24 cellular contexts compared by ENCODE assay signal in genomic region chr20:61603715-61604114, GRCh38.
"Had no signal": no experiment of that assay in that cellular context is flagged by ENCODE, and none has a peak within 500 bp of the region (broad histone marks: within the 10 kb centered on the region; RNA-seq: fewer than 3 reads in every experiment).

No MANE protein-coding gene starts in this region.

- H3K4me1 Mint-ChIP-seq: mesothelial cell of epicardium, naive B cell had no signal

- H3K27ac Mint-ChIP-seq: mesothelial cell of epicardium, naive B cell had no signal

- H3K4me3 ChIP-seq: coronary artery, dorsolateral prefrontal cortex, esophagus muscularis mucosa, gastroesophageal sphincter, heart right ventricle, left ventricle myocardium inferior, lower lobe of right lung, mucosa of descending colon had no signal

- H3K36me3 Mint-ChIP-seq: mesothelial cell of epicardium, naive B cell had no signal

- H3K27ac ChIP-seq: coronary artery, dorsolateral prefrontal cortex, esophagus muscularis mucosa, foreskin keratinocyte, gastroesophageal sphincter, heart right ventricle, left ventricle myocardium inferior, lower lobe of right lung had no signal

- ATAC-seq: foreskin keratinocyte, gastroesophageal sphincter, heart right ventricle, left colon, left lobe of liver, lower lobe of right lung, mucosa of descending colon had no signal

- H3K36me3 ChIP-seq: esophagus muscularis mucosa, gastroesophageal sphincter, heart right ventricle, left ventricle myocardium inferior, lower lobe of right lung had no signal

- H3K4me1 ChIP-seq: esophagus muscularis mucosa, foreskin keratinocyte, gastroesophageal sphincter, heart right ventricle, left ventricle myocardium inferior, lower lobe of right lung had no signal

- DNase-seq: dermis blood vessel endothelial cell; dorsolateral prefrontal cortex; effector CD4-positive, alpha-beta T cell; effector memory CD4-positive, alpha-beta T cell; foreskin keratinocyte; heart right ventricle; hippocampal formation; kidney glomerular epithelial cell; left colon; left ventricle myocardium inferior; lower lobe of right lung; mesenchymal stem cell; mucosa of descending colon; naive B cell had no signal

- H3K4me3 Mint-ChIP-seq: mesothelial cell of epicardium, naive B cell had no signal

- FAIRE-seq: colon, endothelial cell of umbilical vein, frontal cortex, islet of Langerhans, keratinocyte had no signal

- H3K9me3 ChIP-seq: lower lobe of right lung, mucosa of descending colon had no signal
